Comparison of ENCODE assay signal across 1 cellular context in genomic region chr6:138814179-138814834, GRCh38.
TF ChIP-seq lines count a peak whose summit lies in the region.

No MANE protein-coding gene starts in this region.

TF ChIP-seq in HepG2, 621 proteins besides CTCF, POLR2A, EP300 and RAD21 (continued from another document and continues in another):
- peak; percentile 21 to 50; a peak in 2 of 4 replicates for TF ChIP-seq HMGXB4 (CRISPR knock-in tag; IDR thresholded peaks at IDR 0.05; ENCODE audit: borderline replicate concordance in 1 of 2, low read depth in 1 of 2)
- TF ChIP-seq ZFP90 (CRISPR knock-in tag; IDR thresholded peaks at IDR 0.05; ENCODE audit: borderline replicate concordance): 0 out of 2 replicates have a peak, but pooled peaks have one; percentile 55
- TF ChIP-seq, protein P1, sequence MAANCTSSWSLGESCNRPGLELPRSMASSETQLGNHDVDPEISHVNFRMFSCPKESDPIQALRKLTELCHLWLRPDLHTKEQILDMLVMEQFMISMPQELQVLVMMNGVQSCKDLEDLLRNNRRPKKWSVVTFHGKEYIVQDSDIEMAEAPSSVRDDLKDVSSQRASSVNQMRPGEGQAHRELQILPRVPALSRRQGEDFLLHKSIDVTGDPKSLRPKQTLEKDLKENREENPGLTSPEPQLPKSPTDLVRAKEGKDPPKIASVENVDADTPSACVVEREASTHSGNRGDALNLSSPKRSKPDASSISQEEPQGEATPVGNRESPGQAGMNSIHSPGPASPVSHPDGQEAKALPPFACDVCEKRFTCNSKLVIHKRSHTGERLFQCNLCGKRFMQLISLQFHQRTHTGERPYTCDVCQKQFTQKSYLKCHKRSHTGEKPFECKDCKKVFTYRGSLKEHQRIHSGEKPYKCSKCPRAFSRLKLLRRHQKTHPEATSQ (CRISPR knock-in tag; IDR thresholded peaks at IDR 0.05; ENCODE audit: borderline replicate concordance): no peak
- no peak for TF ChIP-seq KIAA2018 (CRISPR knock-in tag; IDR thresholded peaks at IDR 0.05; ENCODE audit: borderline replicate concordance)
- no peak for TF ChIP-seq ZEB1 (IDR thresholded peaks at IDR 0.05; ENCODE audit: insufficient replicate concordance, low read depth)
- no peak for TF ChIP-seq RBFOX2 (IDR thresholded peaks at IDR 0.05; ENCODE audit: low read depth, low read length)
- TF ChIP-seq ZNF468 (CRISPR knock-in tag; IDR thresholded peaks at IDR 0.05): no peak
- no peak for TF ChIP-seq GATA4 (IDR thresholded peaks at IDR 0.05; ENCODE audit: borderline replicate concordance, low read depth)
- no peak for TF ChIP-seq ZBTB2 (CRISPR knock-in tag; IDR thresholded peaks at IDR 0.05; ENCODE audit: low read depth)
- peak; percentile 57; the same call in 1 of the 2 replicates for TF ChIP-seq SIX4 (CRISPR knock-in tag; IDR thresholded peaks at IDR 0.05)
- TF ChIP-seq EZH2 (conservative IDR thresholded peaks at IDR 0.05; ENCODE audit: low read depth, low read length): no peak
- TF ChIP-seq ZNF274 (CRISPR knock-in tag; IDR thresholded peaks at IDR 0.05): no peak
- TF ChIP-seq ZBTB1 (CRISPR knock-in tag; IDR thresholded peaks at IDR 0.05; ENCODE audit: borderline replicate concordance): no peak
- no peak for TF ChIP-seq ZSCAN20 (CRISPR knock-in tag; IDR thresholded peaks at IDR 0.05; ENCODE audit: borderline replicate concordance)
- TF ChIP-seq CREBL2 (CRISPR knock-in tag; IDR thresholded peaks at IDR 0.05; ENCODE audit: borderline replicate concordance): no peak
- TF ChIP-seq CHD2 (IDR thresholded peaks at IDR 0.05; ENCODE audit: low read depth, low read length): no peak
- TF ChIP-seq ARNTL (CRISPR knock-in tag; IDR thresholded peaks at IDR 0.05): peak; percentile 12; the same call in 1 of the 2 replicates
- TF ChIP-seq CEBPB (IDR thresholded peaks at IDR 0.05; ENCODE audit: borderline replicate concordance, low read depth, low read length): no peak
- TF ChIP-seq, protein P2, sequence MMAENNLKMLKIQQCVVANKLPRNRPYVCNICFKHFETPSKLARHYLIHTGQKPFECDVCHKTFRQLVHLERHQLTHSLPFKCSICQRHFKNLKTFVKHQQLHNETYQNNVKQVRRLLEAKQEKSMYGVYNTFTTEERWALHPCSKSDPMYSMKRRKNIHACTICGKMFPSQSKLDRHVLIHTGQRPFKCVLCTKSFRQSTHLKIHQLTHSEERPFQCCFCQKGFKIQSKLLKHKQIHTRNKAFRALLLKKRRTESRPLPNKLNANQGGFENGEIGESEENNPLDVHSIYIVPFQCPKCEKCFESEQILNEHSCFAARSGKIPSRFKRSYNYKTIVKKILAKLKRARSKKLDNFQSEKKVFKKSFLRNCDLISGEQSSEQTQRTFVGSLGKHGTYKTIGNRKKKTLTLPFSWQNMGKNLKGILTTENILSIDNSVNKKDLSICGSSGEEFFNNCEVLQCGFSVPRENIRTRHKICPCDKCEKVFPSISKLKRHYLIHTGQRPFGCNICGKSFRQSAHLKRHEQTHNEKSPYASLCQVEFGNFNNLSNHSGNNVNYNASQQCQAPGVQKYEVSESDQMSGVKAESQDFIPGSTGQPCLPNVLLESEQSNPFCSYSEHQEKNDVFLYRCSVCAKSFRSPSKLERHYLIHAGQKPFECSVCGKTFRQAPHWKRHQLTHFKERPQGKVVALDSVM (CRISPR knock-in tag; IDR thresholded peaks at IDR 0.05): no peak
- TF ChIP-seq, protein P3, sequence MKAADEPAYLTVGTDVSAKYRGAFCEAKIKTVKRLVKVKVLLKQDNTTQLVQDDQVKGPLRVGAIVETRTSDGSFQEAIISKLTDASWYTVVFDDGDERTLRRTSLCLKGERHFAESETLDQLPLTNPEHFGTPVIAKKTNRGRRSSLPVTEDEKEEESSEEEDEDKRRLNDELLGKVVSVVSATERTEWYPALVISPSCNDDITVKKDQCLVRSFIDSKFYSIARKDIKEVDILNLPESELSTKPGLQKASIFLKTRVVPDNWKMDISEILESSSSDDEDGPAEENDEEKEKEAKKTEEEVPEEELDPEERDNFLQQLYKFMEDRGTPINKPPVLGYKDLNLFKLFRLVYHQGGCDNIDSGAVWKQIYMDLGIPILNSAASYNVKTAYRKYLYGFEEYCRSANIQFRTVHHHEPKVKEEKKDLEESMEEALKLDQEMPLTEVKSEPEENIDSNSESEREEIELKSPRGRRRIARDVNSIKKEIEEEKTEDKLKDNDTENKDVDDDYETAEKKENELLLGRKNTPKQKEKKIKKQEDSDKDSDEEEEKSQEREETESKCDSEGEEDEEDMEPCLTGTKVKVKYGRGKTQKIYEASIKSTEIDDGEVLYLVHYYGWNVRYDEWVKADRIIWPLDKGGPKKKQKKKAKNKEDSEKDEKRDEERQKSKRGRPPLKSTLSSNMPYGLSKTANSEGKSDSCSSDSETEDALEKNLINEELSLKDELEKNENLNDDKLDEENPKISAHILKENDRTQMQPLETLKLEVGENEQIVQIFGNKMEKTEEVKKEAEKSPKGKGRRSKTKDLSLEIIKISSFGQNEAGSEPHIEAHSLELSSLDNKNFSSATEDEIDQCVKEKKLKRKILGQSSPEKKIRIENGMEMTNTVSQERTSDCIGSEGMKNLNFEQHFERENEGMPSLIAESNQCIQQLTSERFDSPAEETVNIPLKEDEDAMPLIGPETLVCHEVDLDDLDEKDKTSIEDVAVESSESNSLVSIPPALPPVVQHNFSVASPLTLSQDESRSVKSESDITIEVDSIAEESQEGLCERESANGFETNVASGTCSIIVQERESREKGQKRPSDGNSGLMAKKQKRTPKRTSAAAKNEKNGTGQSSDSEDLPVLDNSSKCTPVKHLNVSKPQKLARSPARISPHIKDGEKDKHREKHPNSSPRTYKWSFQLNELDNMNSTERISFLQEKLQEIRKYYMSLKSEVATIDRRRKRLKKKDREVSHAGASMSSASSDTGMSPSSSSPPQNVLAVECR (CRISPR knock-in tag; IDR thresholded peaks at IDR 0.05; ENCODE audit: borderline replicate concordance): no peak; the same call in 1 of the 2 replicates
- no peak for TF ChIP-seq SKIL (CRISPR knock-in tag; IDR thresholded peaks at IDR 0.05; ENCODE audit: borderline replicate concordance)
- TF ChIP-seq TMF1 (CRISPR knock-in tag; IDR thresholded peaks at IDR 0.05; ENCODE audit: low read depth): no peak
- TF ChIP-seq, protein P4, sequence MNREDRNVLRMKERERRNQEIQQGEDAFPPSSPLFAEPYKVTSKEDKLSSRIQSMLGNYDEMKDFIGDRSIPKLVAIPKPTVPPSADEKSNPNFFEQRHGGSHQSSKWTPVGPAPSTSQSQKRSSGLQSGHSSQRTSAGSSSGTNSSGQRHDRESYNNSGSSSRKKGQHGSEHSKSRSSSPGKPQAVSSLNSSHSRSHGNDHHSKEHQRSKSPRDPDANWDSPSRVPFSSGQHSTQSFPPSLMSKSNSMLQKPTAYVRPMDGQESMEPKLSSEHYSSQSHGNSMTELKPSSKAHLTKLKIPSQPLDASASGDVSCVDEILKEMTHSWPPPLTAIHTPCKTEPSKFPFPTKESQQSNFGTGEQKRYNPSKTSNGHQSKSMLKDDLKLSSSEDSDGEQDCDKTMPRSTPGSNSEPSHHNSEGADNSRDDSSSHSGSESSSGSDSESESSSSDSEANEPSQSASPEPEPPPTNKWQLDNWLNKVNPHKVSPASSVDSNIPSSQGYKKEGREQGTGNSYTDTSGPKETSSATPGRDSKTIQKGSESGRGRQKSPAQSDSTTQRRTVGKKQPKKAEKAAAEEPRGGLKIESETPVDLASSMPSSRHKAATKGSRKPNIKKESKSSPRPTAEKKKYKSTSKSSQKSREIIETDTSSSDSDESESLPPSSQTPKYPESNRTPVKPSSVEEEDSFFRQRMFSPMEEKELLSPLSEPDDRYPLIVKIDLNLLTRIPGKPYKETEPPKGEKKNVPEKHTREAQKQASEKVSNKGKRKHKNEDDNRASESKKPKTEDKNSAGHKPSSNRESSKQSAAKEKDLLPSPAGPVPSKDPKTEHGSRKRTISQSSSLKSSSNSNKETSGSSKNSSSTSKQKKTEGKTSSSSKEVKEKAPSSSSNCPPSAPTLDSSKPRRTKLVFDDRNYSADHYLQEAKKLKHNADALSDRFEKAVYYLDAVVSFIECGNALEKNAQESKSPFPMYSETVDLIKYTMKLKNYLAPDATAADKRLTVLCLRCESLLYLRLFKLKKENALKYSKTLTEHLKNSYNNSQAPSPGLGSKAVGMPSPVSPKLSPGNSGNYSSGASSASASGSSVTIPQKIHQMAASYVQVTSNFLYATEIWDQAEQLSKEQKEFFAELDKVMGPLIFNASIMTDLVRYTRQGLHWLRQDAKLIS (CRISPR knock-in tag; IDR thresholded peaks at IDR 0.05): no peak
